Comparison of ENCODE assay signal across 8 cellular contexts in the genomic region with DNA sequence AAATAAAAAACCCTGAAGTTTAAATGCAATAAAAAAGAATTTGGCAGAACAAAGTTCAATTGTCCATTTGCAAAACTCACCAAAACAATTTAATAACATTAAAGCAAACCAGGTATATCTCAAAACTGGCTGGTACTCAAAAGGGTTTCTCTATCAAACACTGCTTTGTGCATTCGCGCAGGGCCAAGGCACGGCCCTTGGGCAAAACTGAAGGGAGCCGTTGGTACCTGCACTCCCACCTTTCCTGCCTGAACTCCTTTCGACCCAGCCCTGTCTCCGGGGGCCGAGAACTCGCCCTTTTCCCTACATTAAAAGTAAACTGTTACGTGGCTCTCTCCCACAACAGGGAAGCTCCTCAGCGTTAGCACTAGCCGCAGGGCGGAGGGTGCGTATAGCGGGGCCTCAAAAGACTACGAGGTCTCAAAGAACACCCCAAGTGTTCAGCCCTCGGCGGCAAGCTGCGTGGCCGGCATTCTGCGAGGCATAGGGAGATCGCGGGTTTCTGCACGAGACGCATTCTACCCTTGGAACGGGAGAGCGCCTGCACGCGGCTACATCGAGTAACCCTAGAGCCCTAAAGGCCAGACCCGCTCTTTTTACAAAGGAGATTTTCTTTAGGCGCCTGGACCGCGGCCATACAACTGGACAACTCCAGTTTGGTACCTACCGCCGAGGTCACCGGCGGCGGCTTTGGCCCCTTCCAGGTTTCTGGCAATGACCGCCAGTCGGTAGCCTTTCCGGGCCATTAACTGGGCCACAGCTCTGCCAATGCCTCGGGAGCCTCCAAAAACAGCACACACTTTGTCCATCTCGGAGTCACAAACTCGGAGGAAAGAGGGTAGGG. TPM values are rescaled to one million over a fixed set of nuclear protein-coding genes. Genes with fewer than 3 reads are reported as not detected.
DNase-seq lines count a peak whose midpoint lies in the region; ATAC-seq and TF ChIP-seq lines count a peak whose summit lies in the region.

No MANE protein-coding gene starts in this region.

- no peaks in the 10 kb centered on the region for H3K9me3 Mint-ChIP-seq in activated B cell treated with CpG ODN at 0.5 μM for 24 hours

- CTCF ChIA-PET in activated B cell treated with CpG ODN at 0.5 μM for 24 hours (lab: Charles Lee), result interaction anchor here (0.6 to 1.5 kb wide), 8 partner anchors 10 to 604 kb away, joined by 3 to 5 read pairs (median 4); no protein-coding TSS in a partner anchor

- POLR2A ChIA-PET in activated B cell treated with CpG ODN at 0.5 μM for 24 hours (lab: Charles Lee), result interaction anchor here (0.7 to 1.7 kb wide), 28 partner anchors 10 to 774 kb away, joined by 3 to 28 read pairs (median 5); partner anchors contain the start of genes CLCN3, DDX60L, NEK1 and SH3RF1

- H3K36me3 Mint-ChIP-seq in activated B cell treated with CpG ODN at 0.5 μM for 24 hours (ENCODE audit: low read depth), result peaks cover 26% of the 10 kb centered on the region

- H3K27me3 Mint-ChIP-seq in activated B cell treated with CpG ODN at 0.5 μM for 24 hours, result no peaks in the 10 kb centered on the region

- peak overlapping the region; percentile 92 for H3K4me3 Mint-ChIP-seq in activated B cell treated with CpG ODN at 0.5 μM for 24 hours

- DNase-seq in GM13977 (ENCODE audit: low spot score) (no peak), NCI-H1417 treated with DMSO at 0.1 percent for 48 hours (lab: John Stamatoyannopoulos, UW) (peak; percentile 60), activated B cell treated with CpG ODN at 0.5 μM for 24 hours (peak; percentile 57), cerebellum (ENCODE audit: low spot score) (peak; percentile 48), left colon (peak; percentile 75 to 78), NCI-H446 treated with DMSO at 0.1 percent for 48 hours (lab: John Stamatoyannopoulos, UW) (no peak)
- peak; percentile 60 for DNase-seq in stimulated activated CD4-positive, alpha-beta T cell treated with anti-CD3 and anti-CD28 coated beads, Interleukin-1b, Interleukin-23, amount 100 ng/mL, for 48 hours

- peak overlapping the region; percentile 93 for H3K27ac Mint-ChIP-seq in activated B cell treated with CpG ODN at 0.5 μM for 24 hours

- ATAC-seq in HG02759 (IDR thresholded peaks at IDR 0.05; ENCODE audit: unreplicated experiment) (peak; percentile 34), activated B cell treated with CpG ODN at 0.5 μM for 24 hours (ENCODE audit: low read depth) (peak; percentile 26), left colon (peak; percentile 59)

- TF ChIP-seq CTCF in GM13977 (IDR thresholded peaks at IDR 0.05; ENCODE audit: extremely low read depth, insufficient read depth, missing control alignments) (peak; percentile 36), activated B cell treated with CpG ODN at 0.5 μM for 24 hours (IDR thresholded peaks at IDR 0.05) (no peak)

- in situ Hi-C loops in GM13977 (cut with MboI; ENCODE audit: low pct_unique_long_range_greater_than_20kb, low sequenced_read_pairs, unreplicated experiment), result loop anchor here (10.0 kb wide), 1 partner anchor 475 kb away; no protein-coding TSS in a partner anchor

- H3K4me1 Mint-ChIP-seq in activated B cell treated with CpG ODN at 0.5 μM for 24 hours, result peaks cover 36% of the 10 kb centered on the region

- intact Hi-C loops in activated B cell treated with CpG ODN at 0.5 μM for 24 hours (cut with micrococcal nuclease) (loop anchor here (1.0 to 5.0 kb wide), 14 partner anchors 73 to 1017 kb away; partner anchors contain the start of genes DDX60, HPF1, MFAP3L and NEK1), left colon (cut with DNase I, micrococcal nuclease) (no loop called here)

RNA-seq across cellular contexts. Expression of gene CBR4, which starts 0.6 kb away (rescaled TPM):
- total RNA-seq in activated B cell treated with CpG ODN at 0.5 μM for 24 hours (25.7 and 25.8 TPM in 2 replicates), cerebellum (45.8 TPM), left colon (10 to 100 TPM; 28.0 to 29.6 TPM)

Comparison
In these comparisons a context has a peak if more than half of its experiments do, and no peak if none do; other contexts are left out.
1. DNase-seq: peak in NCI-H1417 treated with DMSO at 0.1 percent for 48 hours (single experiment), activated B cell treated with CpG ODN at 0.5 μM for 24 hours (single experiment), cerebellum (single experiment), left colon (2 of 2) and stimulated activated CD4-positive, alpha-beta T cell treated with anti-CD3 and anti-CD28 coated beads, Interleukin-1b, Interleukin-23, amount 100 ng/mL, for 48 hours (single experiment); none in GM13977 (single experiment) and NCI-H446 treated with DMSO at 0.1 percent for 48 hours (single experiment).
2. Peak in every context shown above with its lines, with median percentiles within 50 percentile points of each other: ATAC-seq.